9 cellular contexts compared by ENCODE assay signal in genomic region chr2:120539937-120540718, GRCh38.
DNase-seq lines count a peak whose midpoint lies in the region; ATAC-seq and TF ChIP-seq lines count a peak whose summit lies in the region.
"Had no signal": no experiment of that assay in that cellular context is flagged by ENCODE, and none has a peak within 500 bp of the region (broad histone marks: within the 10 kb centered on the region; RNA-seq: fewer than 3 reads in every experiment).

No MANE protein-coding gene starts in this region.

- TF ChIP-seq CTCF in Caco-2 (IDR thresholded peaks at IDR 0.05; ENCODE audit: insufficient read depth in 1 of 2, low read depth in 1 of 2, low read length in 1 of 2, severe bottlenecking in 1 of 2, unreplicated experiment in 1 of 2): no peak

- H4K8ac ChIP-seq in neuronal stem cell (ENCODE audit: low read depth, low read length): no peak overlapping the region

- no peak overlapping the region for H3K23ac ChIP-seq in neuronal stem cell (ENCODE audit: low read depth, low read length, poor library complexity)

- H3K27me3 Mint-ChIP-seq in Caco-2 (ENCODE audit: insufficient read depth, unreplicated experiment): no peaks in the 10 kb centered on the region

- H3K27ac ChIP-seq in neuronal stem cell (replicated peaks; ENCODE audit: low read length): no peak overlapping the region

- H3K4me3 ChIP-seq in Caco-2 (ENCODE audit: low read depth, low read length): no peak overlapping the region
- H3K4me3 ChIP-seq in neuronal stem cell (ENCODE audit: low read length in 2 of 2): no peak overlapping the region

- peak; percentile 85 for ATAC-seq in esophagus mucosa

- H3K36me3 ChIP-seq in Caco-2 (ENCODE audit: control insufficient read depth, insufficient read depth, low read length) (no peaks in the 10 kb centered on the region), neuronal stem cell (replicated peaks in 1 of 2; ENCODE audit: control insufficient read depth in 2 of 2, insufficient read depth in 2 of 2, low read length in 2 of 2) (no peaks in the 10 kb centered on the region)

- no peak overlapping the region for H2AFZ ChIP-seq in neuronal stem cell (ENCODE audit: low read length)

- H2BK12ac ChIP-seq in neuronal stem cell (ENCODE audit: low read length): no peak overlapping the region

- H3K36me3 Mint-ChIP-seq in Caco-2 (ENCODE audit: insufficient read depth, unreplicated experiment): no peaks in the 10 kb centered on the region

- no peak overlapping the region for H2AK5ac ChIP-seq in neuronal stem cell (ENCODE audit: low read depth, low read length)

- H3K4me3 Mint-ChIP-seq in Caco-2 (ENCODE audit: unreplicated experiment): no peak overlapping the region
- H3K4me3 Mint-ChIP-seq: activated T-cell treated with anti-CD3 and anti-CD28 coated beads, Interleukin-2, amount 50 U/mL, for 24 hours had no signal

- no peak overlapping the region for H3K4ac ChIP-seq in neuronal stem cell (ENCODE audit: low read length)

- intact Hi-C loops in Caco-2 (cut with micrococcal nuclease; ENCODE audit: unreplicated experiment): loop anchor here (2.0 kb wide), 1 partner anchor 73 kb away; no protein-coding TSS in a partner anchor

- no TSS peak for BruUV-seq in Caco-2 (replicated peaks; lab: Mats Ljungman, UMichigan)

- H2BK120ac ChIP-seq in neuronal stem cell (ENCODE audit: low read depth, low read length): no peak overlapping the region

- no CpG with 5 or more reads among the region's 17 CpGs for WGBS in neuronal stem cell (ENCODE audit: extremely low coverage in 2 of 2, insufficient read length in 2 of 2, insufficient replicate concordance in 1 of 2), 2 donors

- no peaks in the 10 kb centered on the region for H3K79me1 ChIP-seq in neuronal stem cell (ENCODE audit: low read depth, low read length)

- H3K9ac ChIP-seq in neuronal stem cell (ENCODE audit: low read depth, low read length, poor library complexity): no peak overlapping the region

- peak; percentile 72 to 73 for DNase-seq in Caco-2
- DNase-seq in NCI-H460 (ENCODE audit: extremely low read depth, low read depth): peak; percentile 80
- DNase-seq in neuronal stem cell (ENCODE audit: low spot score): no peak
- DNase-seq in NCI-H1092 treated with DMSO at 0.1 percent for 48 hours (lab: John Stamatoyannopoulos, UW): no peak
- DNase-seq in RKO (ENCODE audit: low spot score): no peak
- DNase-seq in activated T-cell treated with anti-CD3 and anti-CD28 coated beads, Interleukin-2, amount 50 U/mL, for 48 hours: no peak
- no peak for DNase-seq in DMS79 treated with DMSO at 0.1 percent for 48 hours (lab: John Stamatoyannopoulos, UW)
- DNase-seq: activated T-cell treated with anti-CD3 and anti-CD28 coated beads, Interleukin-2, amount 50 U/mL, for 24 hours had no signal

- no peaks in the 10 kb centered on the region for H3K27me3 ChIP-seq in Caco-2 (replicated peaks; ENCODE audit: control insufficient read depth, insufficient read depth, low read length)
- peaks cover 0 to 64% (median 0%) of the 10 kb centered on the region in 3 experiments for H3K27me3 ChIP-seq in neuronal stem cell (ENCODE audit: control insufficient read depth in 3 of 3, insufficient read depth in 3 of 3, low read depth in 1 of 3, low read length in 3 of 3)

- peak overlapping the region; percentile 53 for H3K18ac ChIP-seq in neuronal stem cell (ENCODE audit: low read length)

- POLR2A ChIA-PET in Caco-2 (lab: Charles Lee): no interaction called here

- no peaks in the 10 kb centered on the region for H3K9me3 Mint-ChIP-seq in Caco-2 (ENCODE audit: unreplicated experiment)
- H3K9me3 Mint-ChIP-seq: activated T-cell treated with anti-CD3 and anti-CD28 coated beads, Interleukin-2, amount 50 U/mL, for 24 hours had no signal

- peak overlapping the region; percentile 31 for H3K27ac Mint-ChIP-seq in Caco-2 (ENCODE audit: unreplicated experiment)
- H3K27ac Mint-ChIP-seq: activated T-cell treated with anti-CD3 and anti-CD28 coated beads, Interleukin-2, amount 50 U/mL, for 24 hours had no signal

- peak overlapping the region; percentile 28 for H3K14ac ChIP-seq in neuronal stem cell (ENCODE audit: low read length)

- H3K9me3 ChIP-seq in Caco-2 (no peaks in the 10 kb centered on the region), neuronal stem cell (replicated peaks in 1 of 2; ENCODE audit: control insufficient read depth in 2 of 2, insufficient read depth in 1 of 2, low read depth in 1 of 2, low read length in 2 of 2) (peaks cover 0 to 1% of the 10 kb centered on the region in 2 donors)

- H3K4me1 ChIP-seq in Caco-2 (peaks cover 21% of the 10 kb centered on the region), neuronal stem cell (ENCODE audit: control insufficient read depth in 2 of 2, insufficient read depth in 1 of 2, low read depth in 1 of 2, low read length in 2 of 2) (no peaks in the 10 kb centered on the region)

- H3K4me1 Mint-ChIP-seq in Caco-2 (ENCODE audit: low read depth, unreplicated experiment): peaks cover 1% of the 10 kb centered on the region

- CTCF ChIA-PET in Caco-2 (lab: Charles Lee): interaction anchor here (0.6 kb wide), 1 partner anchor 71 kb away, joined by 5 read pairs; no protein-coding TSS in a partner anchor

- no peak overlapping the region for H2BK5ac ChIP-seq in neuronal stem cell (ENCODE audit: low read length)

- H3K4me2 ChIP-seq in neuronal stem cell (ENCODE audit: insufficient read depth, low read length, poor library complexity, severe bottlenecking): no peak overlapping the region

- H2BK15ac ChIP-seq in neuronal stem cell (ENCODE audit: low read length): no peak overlapping the region

- H4K91ac ChIP-seq in neuronal stem cell (ENCODE audit: low read depth, low read length, poor library complexity): no peak overlapping the region

Comparison
In these comparisons a context has a peak if more than half of its experiments do, and no peak if none do; other contexts are left out.
1. DNase-seq: peak in Caco-2 (2 of 2) and NCI-H460 (single experiment); none in neuronal stem cell (single experiment), NCI-H1092 treated with DMSO at 0.1 percent for 48 hours (single experiment), RKO (single experiment), activated T-cell treated with anti-CD3 and anti-CD28 coated beads, Interleukin-2, amount 50 U/mL, for 48 hours (0 of 2) and DMS79 treated with DMSO at 0.1 percent for 48 hours (single experiment).